ENCODE assay signal across 11 cellular contexts in genomic region chr5:126438267-126438666, GRCh38. TPM values are rescaled to one million over a fixed set of nuclear protein-coding genes. Genes with fewer than 3 reads are reported as not detected.
DNase-seq lines count a peak whose midpoint lies in the region; ATAC-seq and TF ChIP-seq lines count a peak whose summit lies in the region.
"Had no signal": no experiment of that assay in that cellular context is flagged by ENCODE, and none has a peak within 500 bp of the region (broad histone marks: within the 10 kb centered on the region; RNA-seq: fewer than 3 reads in every experiment).

No MANE protein-coding gene starts in this region.

- H3K36me3 Mint-ChIP-seq in central memory CD8-positive, alpha-beta T cell (ENCODE audit: insufficient read depth), result peaks cover 3% of the 10 kb centered on the region
- H3K36me3 Mint-ChIP-seq in mesothelial cell of epicardium (peaks cover 17% of the 10 kb centered on the region), endothelial cell (ENCODE audit: low read depth, unreplicated experiment) (peaks cover 14% of the 10 kb centered on the region)

- ATAC-seq in GM18520 (IDR thresholded peaks at IDR 0.05; ENCODE audit: unreplicated experiment) (peak; percentile 95), GM21367 (IDR thresholded peaks at IDR 0.05; ENCODE audit: unreplicated experiment) (peak; percentile 72), HG03095 (IDR thresholded peaks at IDR 0.05; ENCODE audit: unreplicated experiment) (peak; percentile 74)
- peak; percentile 86 for ATAC-seq in central memory CD8-positive, alpha-beta T cell (replicated peaks; ENCODE audit: extremely low read depth, poor library complexity, severe bottlenecking)
- ATAC-seq: Right ventricle myocardium inferior had no signal

- no peaks in the 10 kb centered on the region for H3K27me3 Mint-ChIP-seq in central memory CD8-positive, alpha-beta T cell
- H3K27me3 Mint-ChIP-seq in mesothelial cell of epicardium (ENCODE audit: low read depth) (no peaks in the 10 kb centered on the region), endothelial cell (ENCODE audit: unreplicated experiment) (no peaks in the 10 kb centered on the region)

- TF ChIP-seq CTCF in mesothelial cell of epicardium (IDR thresholded peaks at IDR 0.05; ENCODE audit: unreplicated experiment), result no peak
- no peak for TF ChIP-seq CTCF in endothelial cell (IDR thresholded peaks at IDR 0.05; ENCODE audit: unreplicated experiment)

- peak overlapping the region; percentile 8 for H3K4me3 Mint-ChIP-seq in central memory CD8-positive, alpha-beta T cell
- H3K4me3 Mint-ChIP-seq in mesothelial cell of epicardium (no peak overlapping the region), endothelial cell (ENCODE audit: unreplicated experiment) (no peak overlapping the region)

- no peak for DNase-seq in central memory CD8-positive, alpha-beta T cell (ENCODE audit: low spot score in 2 of 2)
- no peak for DNase-seq in DMS114 treated with DMSO at 0.1 percent for 48 hours (lab: John Stamatoyannopoulos, UW; ENCODE audit: unreplicated experiment)
- DNase-seq in amygdala (lab: John Stamatoyannopoulos, UW), result no peak
- DNase-seq in mesothelial cell of epicardium (ENCODE audit: low spot score in 2 of 2, unreplicated experiment in 2 of 2), result no peak
- no peak for DNase-seq in endothelial cell (ENCODE audit: low spot score)
- DNase-seq: effector CD8-positive, alpha-beta T cell; NCI-H1694 had no signal

- peaks cover 28% of the 10 kb centered on the region for H3K4me1 Mint-ChIP-seq in central memory CD8-positive, alpha-beta T cell
- H3K4me1 Mint-ChIP-seq in mesothelial cell of epicardium, result no peaks in the 10 kb centered on the region
- peaks cover 11% of the 10 kb centered on the region for H3K4me1 Mint-ChIP-seq in endothelial cell (ENCODE audit: unreplicated experiment)

- no peaks in the 10 kb centered on the region for H3K9me3 Mint-ChIP-seq in central memory CD8-positive, alpha-beta T cell
- peaks cover 9% of the 10 kb centered on the region for H3K9me3 Mint-ChIP-seq in mesothelial cell of epicardium
- no peaks in the 10 kb centered on the region for H3K9me3 Mint-ChIP-seq in endothelial cell (ENCODE audit: unreplicated experiment)

- H3K27ac Mint-ChIP-seq in central memory CD8-positive, alpha-beta T cell (ENCODE audit: low read depth), result peak overlapping the region; percentile 85
- H3K27ac Mint-ChIP-seq in mesothelial cell of epicardium (no peak overlapping the region), endothelial cell (ENCODE audit: unreplicated experiment) (no peak overlapping the region)

RNA-seq across cellular contexts. Expression of gene GRAMD2B, which starts 15.1 kb away (rescaled TPM):
- 12.0 to 15.0 TPM (median 14.0 TPM) in 3 replicates for total RNA-seq in mesothelial cell of epicardium
- 13.4 TPM for total RNA-seq in endothelial cell (ENCODE audit: unreplicated experiment)
